Comparison of ENCODE assay signal across 8 cellular contexts in genomic region chr19:40549007-40549708, GRCh38. TPM values are rescaled to one million over a fixed set of nuclear protein-coding genes. Genes with fewer than 3 reads are reported as not detected.
DNase-seq lines count a peak whose midpoint lies in the region; ATAC-seq lines count a peak whose summit lies in the region.

No MANE protein-coding gene starts in this region.

- peaks cover 5 to 11% (median 8%) of the 10 kb centered on the region in 4 donors for H3K4me1 Mint-ChIP-seq in CD4-positive, alpha-beta memory T cell
- H3K4me1 Mint-ChIP-seq in T-helper 1 cell treated with Interleukin-12 subunit alpha and Interleukin-12 subunit beta and Interleukin-4 antibody, amounts not matched to agents 30 μg/mL and 1 μg/mL, for 36 hours (ENCODE audit: low read depth), result peaks cover 4% of the 10 kb centered on the region
- peaks cover 0 to 6% of the 10 kb centered on the region in 2 donors for H3K4me1 Mint-ChIP-seq in immature natural killer cell

- no peak overlapping the region for H3K27ac Mint-ChIP-seq in CD4-positive, alpha-beta memory T cell
- H3K27ac Mint-ChIP-seq in T-helper 1 cell treated with Interleukin-12 subunit alpha and Interleukin-12 subunit beta and Interleukin-4 antibody, amounts not matched to agents 30 μg/mL and 1 μg/mL, for 36 hours, result peak overlapping the region; percentile 59
- H3K27ac Mint-ChIP-seq in immature natural killer cell, result no peak overlapping the region

- H3K4me1 ChIP-seq in CD4-positive, alpha-beta memory T cell (ENCODE audit: insufficient read depth, low read length), result peaks cover 5% of the 10 kb centered on the region

- no peaks in the 10 kb centered on the region for H3K9me3 ChIP-seq in CD4-positive, alpha-beta memory T cell (ENCODE audit: control insufficient read depth in 1 of 2, low read length in 2 of 2)

- H3K27me3 ChIP-seq in CD4-positive, alpha-beta memory T cell (ENCODE audit: insufficient read depth, low read length), result peaks cover 5% of the 10 kb centered on the region

- no peaks in the 10 kb centered on the region for H3K36me3 Mint-ChIP-seq in CD4-positive, alpha-beta memory T cell
- H3K36me3 Mint-ChIP-seq in T-helper 1 cell treated with Interleukin-12 subunit alpha and Interleukin-12 subunit beta and Interleukin-4 antibody, amounts not matched to agents 30 μg/mL and 1 μg/mL, for 36 hours (ENCODE audit: low read depth), result no peaks in the 10 kb centered on the region
- no peaks in the 10 kb centered on the region for H3K36me3 Mint-ChIP-seq in immature natural killer cell

- peak; percentile 57 to 66 (median 61) for DNase-seq in CD4-positive, alpha-beta memory T cell
- DNase-seq in HuH-7.5 (ENCODE audit: low spot score), result peak; percentile 85
- peak; percentile 34 for DNase-seq in amniotic epithelial cell (ENCODE audit: low read depth)
- DNase-seq in immature natural killer cell, result peak; percentile 28 to 50 (median 41)
- peak; percentile 73 to 74 for DNase-seq in stimulated activated CD4-positive, alpha-beta T cell treated with anti-CD3 and anti-CD28 coated beads, Interleukin-4, amount 100 ng/mL, for 4 hours

- H3K27ac ChIP-seq in CD4-positive, alpha-beta memory T cell (ENCODE audit: low read depth, low read length), result no peak overlapping the region

- H3K4me3 Mint-ChIP-seq in CD4-positive, alpha-beta memory T cell, result peak overlapping the region; percentile 5 to 55 (median 38)
- no peak overlapping the region for H3K4me3 Mint-ChIP-seq in T-helper 1 cell treated with Interleukin-12 subunit alpha and Interleukin-12 subunit beta and Interleukin-4 antibody, amounts not matched to agents 30 μg/mL and 1 μg/mL, for 36 hours
- H3K4me3 Mint-ChIP-seq in immature natural killer cell, result peak overlapping the region in 1 of 5 donors; percentile 53

- H3K36me3 ChIP-seq in CD4-positive, alpha-beta memory T cell (ENCODE audit: insufficient read depth, low read length), result no peaks in the 10 kb centered on the region

- peaks cover 36 to 49% of the 10 kb centered on the region in 2 donors for H3K27me3 Mint-ChIP-seq in CD4-positive, alpha-beta memory T cell
- H3K27me3 Mint-ChIP-seq in T-helper 1 cell treated with Interleukin-12 subunit alpha and Interleukin-12 subunit beta and Interleukin-4 antibody, amounts not matched to agents 30 μg/mL and 1 μg/mL, for 36 hours (ENCODE audit: low read depth), result peaks cover 45% of the 10 kb centered on the region
- H3K27me3 Mint-ChIP-seq in immature natural killer cell (ENCODE audit: low read depth in 3 of 3), result peaks cover 4 to 15% (median 11%) of the 10 kb centered on the region in 3 donors

- CTCF ChIA-PET in CD4-positive, alpha-beta memory T cell (lab: Charles Lee; ENCODE audit: partially characterized antibody), result interaction anchor here (0.6 to 4.8 kb wide), 13 partner anchors 8 to 90 kb away, joined by 3 to 57 read pairs (median 4); partner anchors contain the start of gene LTBP4

- ATAC-seq in GM21576 (IDR thresholded peaks at IDR 0.05; ENCODE audit: unreplicated experiment), result no peak
- ATAC-seq in GM18511 (IDR thresholded peaks at IDR 0.05; ENCODE audit: unreplicated experiment), result no peak

- H3K4me3 ChIP-seq in CD4-positive, alpha-beta memory T cell (ENCODE audit: low read length in 2 of 2), result no peak overlapping the region

- peaks cover 0 to 4% (median 2%) of the 10 kb centered on the region in 8 donors for H3K9me3 Mint-ChIP-seq in CD4-positive, alpha-beta memory T cell
- no peaks in the 10 kb centered on the region for H3K9me3 Mint-ChIP-seq in T-helper 1 cell treated with Interleukin-12 subunit alpha and Interleukin-12 subunit beta and Interleukin-4 antibody, amounts not matched to agents 30 μg/mL and 1 μg/mL, for 36 hours
- peaks cover 0 to 2% (median 0%) of the 10 kb centered on the region in 6 donors for H3K9me3 Mint-ChIP-seq in immature natural killer cell

- intact Hi-C loops in CD4-positive, alpha-beta memory T cell (cut with micrococcal nuclease), result loop anchor here (1.0 to 2.0 kb wide), 2 partner anchors 49 to 86 kb away; no protein-coding TSS in a partner anchor

- POLR2A ChIA-PET in CD4-positive, alpha-beta memory T cell (lab: Charles Lee; ENCODE audit: partially characterized antibody), result interaction anchor here (1.0 to 2.1 kb wide), 3 partner anchors 51 to 57 kb away, joined by 3 to 8 read pairs (median 4); no protein-coding TSS in a partner anchor

RNA-seq across cellular contexts. Expression of gene SHKBP1, which starts 27.5 kb away (rescaled TPM):
- total RNA-seq in CD4-positive, alpha-beta memory T cell, result 100 to 1,000 TPM; 167 to 170 TPM
- polyA plus RNA-seq in CD4-positive, alpha-beta memory T cell, result 100 to 1,000 TPM; 137 to 155 TPM
- polyA plus RNA-seq in immature natural killer cell, result 100 to 1,000 TPM; 115 to 186 (median 156) TPM

RNA-seq across cellular contexts. Expression of gene LTBP4, which starts 52.0 kb away (rescaled TPM):
- total RNA-seq in CD4-positive, alpha-beta memory T cell, result 100 to 1,000 TPM; 157 to 158 TPM
- 10 to 100 TPM; 26.0 to 49.4 TPM for polyA plus RNA-seq in CD4-positive, alpha-beta memory T cell
- polyA plus RNA-seq in immature natural killer cell, result 10 to 100 TPM in 2 of 3 donors, 1 to 10 TPM in 1; 8.9 to 21.5 (median 18.8) TPM

Comparison
In these comparisons a context has a peak if more than half of its experiments do, and no peak if none do; other contexts are left out.
1. DNase-seq: peak in every context shown above with its lines; median percentile 85 in HuH-7.5; 74 in stimulated activated CD4-positive, alpha-beta T cell treated with anti-CD3 and anti-CD28 coated beads, Interleukin-4, amount 100 ng/mL, for 4 hours; 61 in CD4-positive, alpha-beta memory T cell; 41 in immature natural killer cell; 34 in amniotic epithelial cell.